ENCODE assay signal across 1 cellular context in the genomic region with DNA sequence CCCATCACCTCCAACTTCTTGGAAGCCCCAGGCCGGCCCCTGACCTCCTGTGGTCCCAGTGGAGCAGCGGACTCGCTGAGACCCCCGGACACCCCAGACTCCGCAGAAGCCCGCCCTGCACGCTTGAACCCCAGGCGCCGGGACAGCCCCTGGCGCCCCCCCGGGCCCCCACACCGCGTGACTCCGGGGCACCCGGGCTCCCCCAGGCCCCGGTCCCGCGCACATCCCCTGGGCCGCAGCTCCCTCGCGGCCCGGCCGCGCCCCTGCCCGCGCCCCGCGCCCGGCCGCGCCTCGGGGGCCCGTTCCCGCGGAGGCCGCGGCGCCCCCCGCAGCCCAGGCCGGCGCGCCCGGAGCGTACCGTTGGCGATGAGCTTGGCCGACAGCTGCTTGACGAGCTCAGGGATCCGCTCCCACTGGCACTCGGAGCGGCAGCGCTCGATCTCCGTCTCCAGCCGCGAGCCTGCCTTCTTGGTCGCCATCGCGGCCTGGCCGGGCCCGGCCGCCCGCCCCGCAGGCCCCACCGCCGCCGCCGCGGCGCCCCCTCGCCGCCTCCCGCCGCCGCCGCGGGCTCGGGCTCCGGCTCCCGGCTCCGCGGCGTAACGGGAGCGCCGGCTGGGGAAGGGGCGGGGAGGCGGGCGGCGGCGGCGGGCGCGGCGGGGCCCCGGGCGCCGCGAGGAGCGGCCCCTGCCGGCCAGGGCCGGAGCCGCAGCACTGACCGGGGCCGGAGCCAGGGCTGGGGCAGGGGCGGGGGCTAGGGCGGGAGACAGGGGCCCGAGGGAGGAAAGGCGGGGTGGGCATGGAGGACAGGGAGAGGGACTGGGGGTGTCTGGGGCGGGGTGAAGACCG.
TF ChIP-seq lines count a peak whose summit lies in the region.

A gene with protein sequence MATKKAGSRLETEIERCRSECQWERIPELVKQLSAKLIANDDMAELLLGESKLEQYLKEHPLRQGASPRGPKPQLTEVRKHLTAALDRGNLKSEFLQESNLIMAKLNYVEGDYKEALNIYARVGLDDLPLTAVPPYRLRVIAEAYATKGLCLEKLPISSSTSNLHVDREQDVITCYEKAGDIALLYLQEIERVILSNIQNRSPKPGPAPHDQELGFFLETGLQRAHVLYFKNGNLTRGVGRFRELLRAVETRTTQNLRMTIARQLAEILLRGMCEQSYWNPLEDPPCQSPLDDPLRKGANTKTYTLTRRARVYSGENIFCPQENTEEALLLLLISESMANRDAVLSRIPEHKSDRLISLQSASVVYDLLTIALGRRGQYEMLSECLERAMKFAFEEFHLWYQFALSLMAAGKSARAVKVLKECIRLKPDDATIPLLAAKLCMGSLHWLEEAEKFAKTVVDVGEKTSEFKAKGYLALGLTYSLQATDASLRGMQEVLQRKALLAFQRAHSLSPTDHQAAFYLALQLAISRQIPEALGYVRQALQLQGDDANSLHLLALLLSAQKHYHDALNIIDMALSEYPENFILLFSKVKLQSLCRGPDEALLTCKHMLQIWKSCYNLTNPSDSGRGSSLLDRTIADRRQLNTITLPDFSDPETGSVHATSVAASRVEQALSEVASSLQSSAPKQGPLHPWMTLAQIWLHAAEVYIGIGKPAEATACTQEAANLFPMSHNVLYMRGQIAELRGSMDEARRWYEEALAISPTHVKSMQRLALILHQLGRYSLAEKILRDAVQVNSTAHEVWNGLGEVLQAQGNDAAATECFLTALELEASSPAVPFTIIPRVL (minus strand): TSS at position 614 of the 846 bp plus-strand sequence. CDS start 135 bp downstream, at position 479.

TF ChIP-seq in H1, 55 proteins besides CTCF, POLR2A, EP300 and RAD21:
- TF ChIP-seq KDM1A (IDR thresholded peaks at IDR 0.05; ENCODE audit: borderline replicate concordance, low read length) (no peak), KDM4A (IDR thresholded peaks at IDR 0.05; ENCODE audit: low read depth, low read length, severe bottlenecking) (peak; percentile 86), CHD1 (IDR thresholded peaks at IDR 0.05; ENCODE audit: low read depth, low read length) (no peak)
- TF ChIP-seq, protein P1, sequence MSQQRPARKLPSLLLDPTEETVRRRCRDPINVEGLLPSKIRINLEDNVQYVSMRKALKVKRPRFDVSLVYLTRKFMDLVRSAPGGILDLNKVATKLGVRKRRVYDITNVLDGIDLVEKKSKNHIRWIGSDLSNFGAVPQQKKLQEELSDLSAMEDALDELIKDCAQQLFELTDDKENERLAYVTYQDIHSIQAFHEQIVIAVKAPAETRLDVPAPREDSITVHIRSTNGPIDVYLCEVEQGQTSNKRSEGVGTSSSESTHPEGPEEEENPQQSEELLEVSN (IDR thresholded peaks at IDR 0.05), result no peak
